ENCODE assay signal across 26 cellular contexts in genomic region chr14:49194067-49194466, GRCh38.
DNase-seq lines count a peak whose midpoint lies in the region; ATAC-seq and TF ChIP-seq lines count a peak whose summit lies in the region.
"Had no signal": no experiment of that assay in that cellular context is flagged by ENCODE, and none has a peak within 500 bp of the region (broad histone marks: within the 10 kb centered on the region; RNA-seq: fewer than 3 reads in every experiment).

No MANE protein-coding gene starts in this region.

- no peak overlapping the region for H3K4me3 Mint-ChIP-seq in activated B cell treated with CpG ODN at 0.5 μM for 24 hours
- H3K4me3 Mint-ChIP-seq: activated naive CD8-positive, alpha-beta T cell treated with anti-CD3 and anti-CD28 coated beads, Interleukin-2, amount 10 ng/mL, durations not matched to agents 7 days and 5 days; CD4-positive, alpha-beta memory T cell; neural crest cell had no signal

- H3K27ac Mint-ChIP-seq in activated B cell treated with CpG ODN at 0.5 μM for 24 hours = peak overlapping the region; percentile 76
- H3K27ac Mint-ChIP-seq: activated naive CD8-positive, alpha-beta T cell treated with anti-CD3 and anti-CD28 coated beads, Interleukin-2, amount 10 ng/mL, durations not matched to agents 7 days and 5 days; CD4-positive, alpha-beta memory T cell had no signal

- no peak for TF ChIP-seq POLR2A in uterus (IDR thresholded peaks at IDR 0.05)

- H3K9me3 Mint-ChIP-seq in activated B cell treated with CpG ODN at 0.5 μM for 24 hours = no peaks in the 10 kb centered on the region
- H3K9me3 Mint-ChIP-seq: activated naive CD8-positive, alpha-beta T cell treated with anti-CD3 and anti-CD28 coated beads, Interleukin-2, amount 10 ng/mL, durations not matched to agents 7 days and 5 days; neural crest cell had no signal

- no peaks in the 10 kb centered on the region for H3K27me3 ChIP-seq in stomach smooth muscle (ENCODE audit: control insufficient read depth in 1 of 2, insufficient read depth in 2 of 2, low read length in 2 of 2)
- no peaks in the 10 kb centered on the region for H3K27me3 ChIP-seq in uterus
- H3K27me3 ChIP-seq: right lobe of liver, testis had no signal

- POLR2A ChIA-PET in activated B cell treated with CpG ODN at 0.5 μM for 24 hours (lab: Charles Lee) = no interaction called here

- intact Hi-C loops in activated B cell treated with CpG ODN at 0.5 μM for 24 hours (cut with micrococcal nuclease) (no loop called here), left colon (cut with DNase I, micrococcal nuclease) (no loop called here), uterus (cut with DNase I; ENCODE audit: low total_unique reads) (no loop called here)

- in situ Hi-C loops in KBM-7 (cut with MboI; ENCODE audit: low pct_unique_long_range_greater_than_20kb, low sequenced_read_pairs) = no loop called here

- CTCF ChIA-PET in activated B cell treated with CpG ODN at 0.5 μM for 24 hours (lab: Charles Lee) = no interaction called here

- H3K27ac ChIP-seq in stomach smooth muscle (ENCODE audit: low read length) (peak overlapping the region; percentile 8), uterus (no peak overlapping the region)
- H3K27ac ChIP-seq: 22Rv1, right lobe of liver, testis had no signal

- H3K4me3 ChIP-seq in stomach smooth muscle (ENCODE audit: low read length in 2 of 2) (no peak overlapping the region), uterus (no peak overlapping the region)
- H3K4me3 ChIP-seq: right lobe of liver, testis had no signal

- H3K27me3 Mint-ChIP-seq in activated B cell treated with CpG ODN at 0.5 μM for 24 hours = peaks cover 4% of the 10 kb centered on the region
- H3K27me3 Mint-ChIP-seq: activated naive CD8-positive, alpha-beta T cell treated with anti-CD3 and anti-CD28 coated beads, Interleukin-2, amount 10 ng/mL, durations not matched to agents 7 days and 5 days; CD4-positive, alpha-beta memory T cell had no signal

- TF ChIP-seq CTCF in activated B cell treated with CpG ODN at 0.5 μM for 24 hours (IDR thresholded peaks at IDR 0.05) (no peak), uterus (IDR thresholded peaks at IDR 0.05) (no peak)

- H3K36me3 ChIP-seq in stomach smooth muscle (ENCODE audit: control insufficient read depth in 2 of 2, insufficient read depth in 2 of 2, low read length in 2 of 2) (no peaks in the 10 kb centered on the region), uterus (no peaks in the 10 kb centered on the region)
- H3K36me3 ChIP-seq: right lobe of liver had no signal

- H3K9me3 ChIP-seq in stomach smooth muscle (ENCODE audit: control insufficient read depth in 2 of 2, low read length in 2 of 2) = no peaks in the 10 kb centered on the region
- H3K9me3 ChIP-seq in uterus = no peaks in the 10 kb centered on the region
- H3K9me3 ChIP-seq: right lobe of liver, testis had no signal

- no peak for ATAC-seq in activated B cell treated with CpG ODN at 0.5 μM for 24 hours (ENCODE audit: low read depth)
- no peak for ATAC-seq in left colon
- ATAC-seq: HepG2, right lobe of liver, SK-N-SH treated with all-trans-retinoic acid at 6 μM for 48 hours had no signal

- DNase-seq in DMS 273 (lab: John Stamatoyannopoulos, UW; ENCODE audit: unreplicated experiment) (peak; percentile 11), DMS 273 treated with DMSO at 0.1 percent for 48 hours (lab: John Stamatoyannopoulos, UW) (no peak), activated B cell treated with CpG ODN at 0.5 μM for 24 hours (no peak), left colon (peak; percentile 8 to 28), foreskin melanocyte (no peak), uterus (no peak), KBM-7 (no peak)
- DNase-seq: activated gamma-delta T cell; activated naive CD8-positive, alpha-beta T cell treated with anti-CD3 and anti-CD28 coated beads, Interleukin-2, amount 10 ng/mL, durations not matched to agents 7 days and 5 days; activated T-cell treated with anti-CD3 and anti-CD28 coated beads for 4 hours; CD4-positive, alpha-beta memory T cell; DMS153; glutamatergic neuron; NCI-H1105; NCI-H2029; NCI-H526 treated with DMSO at 0.1 percent for 48 hours; OCI-M1; right lobe of liver; stimulated activated CD4-positive, alpha-beta T cell treated with anti-CD3 and anti-CD28 coated beads, Interleukin-12 subunit alpha, Interleukin-12 subunit beta, amount 100 ng/mL, for 4 hours; stimulated activated CD4-positive, alpha-beta T cell treated with anti-CD3 and anti-CD28 coated beads, Interleukin-4, amount 100 ng/mL, for 1 hour; testis had no signal

- no peak overlapping the region for H3K9ac ChIP-seq in stomach smooth muscle (ENCODE audit: low read length in 2 of 2)

- peaks cover 23% of the 10 kb centered on the region for H3K4me1 Mint-ChIP-seq in activated B cell treated with CpG ODN at 0.5 μM for 24 hours
- H3K4me1 Mint-ChIP-seq: activated naive CD8-positive, alpha-beta T cell treated with anti-CD3 and anti-CD28 coated beads, Interleukin-2, amount 10 ng/mL, durations not matched to agents 7 days and 5 days; CD4-positive, alpha-beta memory T cell had no signal

- H3K4me1 ChIP-seq in stomach smooth muscle (ENCODE audit: control insufficient read depth, insufficient read depth, low read length) (no peaks in the 10 kb centered on the region), uterus (no peaks in the 10 kb centered on the region)
- H3K4me1 ChIP-seq: right lobe of liver, testis had no signal

- H3K36me3 Mint-ChIP-seq in activated B cell treated with CpG ODN at 0.5 μM for 24 hours (ENCODE audit: low read depth) = no peaks in the 10 kb centered on the region
- H3K36me3 Mint-ChIP-seq: activated naive CD8-positive, alpha-beta T cell treated with anti-CD3 and anti-CD28 coated beads, Interleukin-2, amount 10 ng/mL, durations not matched to agents 7 days and 5 days; CD4-positive, alpha-beta memory T cell had no signal

Comparison
In these comparisons a context has a peak if more than half of its experiments do, and no peak if none do; other contexts are left out.
1. DNase-seq: peak in DMS 273 (single experiment) and left colon (2 of 2); none in DMS 273 treated with DMSO at 0.1 percent for 48 hours (single experiment), activated B cell treated with CpG ODN at 0.5 μM for 24 hours (single experiment), foreskin melanocyte (single experiment), uterus (0 of 2) and KBM-7 (single experiment).